In the genomic region with DNA sequence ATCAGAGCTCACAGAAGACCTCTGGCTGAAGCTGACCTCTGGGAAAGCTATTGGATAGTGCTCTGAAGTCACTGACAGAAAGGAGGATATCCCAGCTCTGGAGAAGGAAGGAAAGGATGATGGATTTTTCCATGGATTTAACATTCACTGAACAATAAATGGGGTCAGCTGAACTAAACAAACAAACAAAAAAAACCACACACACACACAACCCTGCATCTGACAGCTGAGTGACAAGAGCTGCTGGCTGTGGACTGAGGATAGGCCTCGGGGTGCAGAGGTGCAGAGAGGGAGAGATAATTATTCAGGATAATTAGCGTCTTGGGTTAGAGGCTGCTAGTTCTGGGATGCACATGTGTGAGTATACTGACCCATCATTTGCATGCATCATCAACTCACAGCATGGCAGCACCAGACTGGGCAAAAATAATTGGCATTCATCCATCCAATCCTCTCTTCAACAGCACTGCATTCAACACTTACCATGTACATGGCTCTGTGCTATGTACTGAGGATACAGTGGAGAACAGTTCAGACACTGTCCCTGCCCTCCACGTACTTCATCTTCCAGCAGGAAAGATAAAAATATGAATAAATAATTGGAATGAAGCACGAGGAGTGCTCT, we compare ENCODE assay signal across 19 cellular contexts.
"Had no signal": no experiment of that assay in that cellular context is flagged by ENCODE, and none has a peak within 500 bp of the region (broad histone marks: within the 10 kb centered on the region; RNA-seq: fewer than 3 reads in every experiment).

No MANE protein-coding gene starts in this region.

- H3K9me3 ChIP-seq: ovary, sigmoid colon, transverse colon, uterus had no signal

- H3K36me3 ChIP-seq: ovary, sigmoid colon, transverse colon, uterus had no signal

- H3K4me3 ChIP-seq: lung, ovary, sigmoid colon, smooth muscle cell, transverse colon, uterus had no signal

- H3K27ac ChIP-seq: ovary, sigmoid colon, transverse colon, uterus had no signal

- H3K27me3 ChIP-seq: ovary, sigmoid colon, transverse colon, uterus had no signal

- ATAC-seq: activated CD4-positive, alpha-beta T cell treated with anti-CD3 and anti-CD28 coated beads for 36 hours; activated T-cell treated with anti-CD3 and anti-CD28 coated beads, Interleukin-2, amount 50 U/mL, for 4 hours; naive thymus-derived CD8-positive, alpha-beta T cell; stimulated activated memory B cell treated with anti-CD40 and anti-IgM and Interleukin-4, amounts not matched to agents 10 μg/mL and 1 μg/mL and 100 μg/mL, for 72 hours had no signal

- DNase-seq: activated B cell treated with CpG ODN at 0.5 μM for 24 hours; activated CD4-positive, alpha-beta T cell treated with anti-CD3 and anti-CD28 coated beads for 36 hours; activated CD4-positive, alpha-beta T cell treated with anti-CD3 and anti-CD28 coated beads, Interleukin-2, amount 50 U/mL, for 4 hours; activated CD8-positive, alpha-beta memory T cell treated with anti-CD3 and anti-CD28 coated beads, Interleukin-2, amount 50 U/mL, for 48 hours; activated naive CD4-positive, alpha-beta T cell; activated naive CD8-positive, alpha-beta T cell treated with anti-CD3 and anti-CD28 coated beads for 36 hours; activated T-cell treated with anti-CD3 and anti-CD28 coated beads, Interleukin-2, amount 50 U/mL, for 4 hours; cortex of kidney; endodermal cell; naive thymus-derived CD8-positive, alpha-beta T cell; stimulated activated CD4-positive, alpha-beta T cell treated with anti-CD3 and anti-CD28 coated beads, Interleukin-15, amount 100 ng/mL, for 24 hours; T1000; transverse colon had no signal

- H3K4me1 ChIP-seq: transverse colon had no signal
